In the genomic region with DNA sequence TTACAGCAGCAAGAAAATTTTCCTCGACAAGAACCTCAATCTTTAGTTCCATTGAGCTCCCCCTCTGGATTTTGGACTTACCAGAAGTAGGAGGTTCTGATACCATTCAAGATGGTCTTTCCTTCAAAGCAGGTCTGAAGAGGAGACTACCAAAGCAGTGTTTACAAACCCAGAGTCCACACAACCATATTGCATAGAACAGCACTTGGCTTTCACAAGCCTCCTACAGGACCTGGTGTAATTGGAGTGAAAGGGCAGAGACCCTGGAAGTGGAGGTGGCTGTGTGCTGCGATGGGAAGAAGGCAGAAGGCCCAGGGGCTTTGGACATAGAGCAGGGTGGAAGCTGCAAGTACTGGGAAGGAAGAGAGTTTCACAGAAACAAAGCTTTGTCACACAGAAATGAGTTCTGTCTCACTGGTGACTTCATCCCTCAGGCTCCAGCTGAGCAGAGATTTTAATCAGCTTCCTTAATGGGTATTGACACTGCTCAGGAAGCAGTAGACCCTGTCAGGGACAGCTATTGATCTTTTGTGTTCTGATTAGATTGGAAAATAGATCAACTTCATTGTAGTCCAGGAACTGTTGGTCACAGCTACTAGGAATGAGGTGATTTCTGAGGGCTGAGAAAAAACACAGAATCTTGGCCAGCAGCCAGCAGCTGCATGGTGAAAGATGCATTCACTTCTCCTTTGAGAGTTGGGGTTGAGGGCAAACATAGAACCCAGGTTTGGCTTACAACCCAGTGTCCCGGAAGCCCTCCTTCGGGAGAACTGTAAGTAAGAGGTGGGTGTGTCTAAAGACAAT, we compare ENCODE assay signal across 1 cellular context.
TF ChIP-seq lines count a peak whose summit lies in the region.

No MANE protein-coding gene starts in this region.

TF ChIP-seq in IMR-90, 13 proteins besides CTCF, POLR2A, EP300 and RAD21:
- TF ChIP-seq MAZ (IDR thresholded peaks at IDR 0.05; ENCODE audit: borderline replicate concordance, low read depth, low read length) (no peak), MAFK (IDR thresholded peaks at IDR 0.05; ENCODE audit: low read depth, low read length) (no peak), NFE2L2 (IDR thresholded peaks at IDR 0.05; ENCODE audit: low read depth, low read length) (no peak), RCOR1 (IDR thresholded peaks at IDR 0.05; ENCODE audit: insufficient replicate concordance, low read length) (no peak), MXI1 (IDR thresholded peaks at IDR 0.05; ENCODE audit: borderline replicate concordance, low read depth, low read length) (no peak), BHLHE40 (IDR thresholded peaks at IDR 0.05; ENCODE audit: low read depth, low read length) (no peak), CEBPB (IDR thresholded peaks at IDR 0.05; ENCODE audit: low read depth, low read length) (no peak), FOS (IDR thresholded peaks at IDR 0.05; ENCODE audit: low read depth, low read length) (no peak), SMC3 (IDR thresholded peaks at IDR 0.05; ENCODE audit: low read depth, low read length) (no peak), CHD1 (IDR thresholded peaks at IDR 0.05; ENCODE audit: low read depth, low read length) (no peak), RFX5 (IDR thresholded peaks at IDR 0.05; ENCODE audit: low read depth, low read length) (no peak)
- TF ChIP-seq, protein P1, sequence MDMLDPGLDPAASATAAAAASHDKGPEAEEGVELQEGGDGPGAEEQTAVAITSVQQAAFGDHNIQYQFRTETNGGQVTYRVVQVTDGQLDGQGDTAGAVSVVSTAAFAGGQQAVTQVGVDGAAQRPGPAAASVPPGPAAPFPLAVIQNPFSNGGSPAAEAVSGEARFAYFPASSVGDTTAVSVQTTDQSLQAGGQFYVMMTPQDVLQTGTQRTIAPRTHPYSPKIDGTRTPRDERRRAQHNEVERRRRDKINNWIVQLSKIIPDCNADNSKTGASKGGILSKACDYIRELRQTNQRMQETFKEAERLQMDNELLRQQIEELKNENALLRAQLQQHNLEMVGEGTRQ (IDR thresholded peaks at IDR 0.05; ENCODE audit: low read depth, low read length) = no peak
- TF ChIP-seq, protein P2, sequence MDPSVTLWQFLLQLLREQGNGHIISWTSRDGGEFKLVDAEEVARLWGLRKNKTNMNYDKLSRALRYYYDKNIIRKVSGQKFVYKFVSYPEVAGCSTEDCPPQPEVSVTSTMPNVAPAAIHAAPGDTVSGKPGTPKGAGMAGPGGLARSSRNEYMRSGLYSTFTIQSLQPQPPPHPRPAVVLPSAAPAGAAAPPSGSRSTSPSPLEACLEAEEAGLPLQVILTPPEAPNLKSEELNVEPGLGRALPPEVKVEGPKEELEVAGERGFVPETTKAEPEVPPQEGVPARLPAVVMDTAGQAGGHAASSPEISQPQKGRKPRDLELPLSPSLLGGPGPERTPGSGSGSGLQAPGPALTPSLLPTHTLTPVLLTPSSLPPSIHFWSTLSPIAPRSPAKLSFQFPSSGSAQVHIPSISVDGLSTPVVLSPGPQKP (IDR thresholded peaks at IDR 0.05; ENCODE audit: borderline replicate concordance, low read depth, low read length) = no peak
